Comparison of ENCODE assay signal across 9 cellular contexts in the genomic region with DNA sequence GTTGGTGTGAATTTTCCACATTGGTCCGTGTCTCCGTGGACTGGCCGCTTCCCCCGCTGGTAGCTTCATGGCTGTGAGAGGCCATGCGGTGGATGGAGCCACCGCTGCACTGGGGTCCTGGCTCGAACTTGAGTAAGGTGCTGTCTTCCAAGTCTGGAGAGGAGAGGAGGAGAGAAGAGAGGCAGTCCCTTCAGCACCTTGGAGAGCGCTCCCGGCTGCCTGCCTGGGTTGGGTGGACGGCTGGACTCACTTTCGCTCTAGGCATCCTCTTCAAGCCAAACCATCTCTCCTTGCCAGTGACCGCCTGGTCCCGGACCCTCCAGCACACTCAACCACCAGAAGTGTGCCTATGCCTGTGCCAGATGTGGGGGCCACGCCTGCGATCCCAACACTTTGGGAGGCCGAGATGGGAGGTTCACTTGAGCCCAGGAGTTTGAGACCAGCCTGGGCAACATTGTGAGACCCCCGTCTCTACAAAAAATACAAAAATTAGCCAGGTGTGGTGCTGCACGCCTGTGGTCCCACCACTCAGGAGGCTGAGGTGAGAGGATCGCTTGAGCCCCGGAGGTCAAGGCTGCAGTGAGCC. TPM values are rescaled to one million over a fixed set of nuclear protein-coding genes. Genes with fewer than 3 reads are reported as not detected.
DNase-seq lines count a peak whose midpoint lies in the region; ATAC-seq, FAIRE-seq and TF ChIP-seq lines count a peak whose summit lies in the region.
"Had no signal": no experiment of that assay in that cellular context is flagged by ENCODE, and none has a peak within 500 bp of the region (broad histone marks: within the 10 kb centered on the region; RNA-seq: fewer than 3 reads in every experiment).

No MANE protein-coding gene starts in this region.

- H3K36me3 ChIP-seq in GM23248 (ENCODE audit: low read depth) (no peaks in the 10 kb centered on the region), brain microvascular endothelial cell (replicated peaks) (no peaks in the 10 kb centered on the region), liver (ENCODE audit: control insufficient read depth in 4 of 4, insufficient read depth in 3 of 4, low read depth in 1 of 4, low read length in 3 of 4) (no peaks in the 10 kb centered on the region)
- H3K36me3 ChIP-seq: upper lobe of left lung had no signal

- H3K4me3 ChIP-seq in GM23248 (no peak overlapping the region), brain microvascular endothelial cell (ENCODE audit: low read depth, low read length) (no peak overlapping the region), liver (ENCODE audit: low read depth in 1 of 3, low read length in 3 of 3) (no peak overlapping the region)
- H3K4me3 ChIP-seq: upper lobe of left lung had no signal

- H3K9me2 ChIP-seq in GM23248 (ENCODE audit: insufficient read depth), result no peaks in the 10 kb centered on the region

- ATAC-seq in HG03521 (IDR thresholded peaks at IDR 0.05; ENCODE audit: unreplicated experiment), result no peak

- no peaks in the 10 kb centered on the region for H3K79me2 ChIP-seq in GM23248 (ENCODE audit: insufficient read depth)

- H3F3A ChIP-seq in GM23248 (ENCODE audit: insufficient read depth), result no peaks in the 10 kb centered on the region

- TF ChIP-seq RAD21 in liver (IDR thresholded peaks at IDR 0.05), result no peak

- no peaks in the 10 kb centered on the region for H3K4me1 ChIP-seq in GM23248 (ENCODE audit: insufficient read depth)
- H3K4me1 ChIP-seq in liver (ENCODE audit: control insufficient read depth in 4 of 4, insufficient read depth in 4 of 4, low read length in 3 of 4), result no peaks in the 10 kb centered on the region

- DNase-seq in GM23248, result peak; percentile 74
- peak; percentile 67 for DNase-seq in RPMI8226
- DNase-seq in brain microvascular endothelial cell, result peak; percentile 64
- peak; percentile 77 for DNase-seq in urothelium cell line (ENCODE audit: low spot score)
- DNase-seq in NCI-H524 (lab: John Stamatoyannopoulos, UW), result no peak
- no peak for DNase-seq in DMS79 (lab: John Stamatoyannopoulos, UW)
- DNase-seq: upper lobe of left lung had no signal

- no peak for FAIRE-seq in urothelium cell line (lab: Jason Lieb, UNC)

- H3K27ac ChIP-seq in GM23248 (no peak overlapping the region), brain microvascular endothelial cell (no peak overlapping the region), liver (ENCODE audit: low read depth in 1 of 2, low read length in 2 of 2) (no peak overlapping the region)
- H3K27ac ChIP-seq: upper lobe of left lung had no signal

- H3K9me3 ChIP-seq in GM23248 (ENCODE audit: low read depth) (no peaks in the 10 kb centered on the region), liver (ENCODE audit: control insufficient read depth in 4 of 4, low read length in 3 of 4) (no peaks in the 10 kb centered on the region)
- H3K9me3 ChIP-seq: upper lobe of left lung had no signal

- H3K4me2 ChIP-seq in GM23248 (ENCODE audit: unreplicated experiment), result no peak overlapping the region

- H3K9ac ChIP-seq in GM23248 (no peak overlapping the region), liver (ENCODE audit: low read depth in 1 of 2, low read length in 2 of 2) (no peak overlapping the region)

- peaks cover 32% of the 10 kb centered on the region for H3K27me3 ChIP-seq in GM23248 (replicated peaks; ENCODE audit: insufficient read depth)
- H3K27me3 ChIP-seq in brain microvascular endothelial cell (replicated peaks), result peaks cover 29% of the 10 kb centered on the region
- H3K27me3 ChIP-seq in liver (ENCODE audit: control insufficient read depth in 4 of 4, insufficient read depth in 4 of 4, low read length in 3 of 4), result peaks cover 0 to 9% (median 1%) of the 10 kb centered on the region in 4 donors

- no peak for TF ChIP-seq CTCF in brain microvascular endothelial cell (IDR thresholded peaks at IDR 0.05; ENCODE audit: low read depth, low read length, missing control alignments)
- TF ChIP-seq CTCF in liver (IDR thresholded peaks at IDR 0.05; ENCODE audit: low read depth, low read length, missing input control), result no peak

- WGBS in GM23248 (ENCODE audit: low coverage in 1 of 2, low lambda C conversion rate in 2 of 2, missing lambda C conversion rate in 2 of 2), 2 experiments, result 28 to 30% methylated on average over 16 to 20 of the region's 20 CpGs
- WGBS in liver, result 43% methylated on average over 20 of the region's 20 CpGs

- H4K20me1 ChIP-seq in GM23248 (ENCODE audit: insufficient read depth), result no peaks in the 10 kb centered on the region

- in situ Hi-C loops in GM23248 (cut with MboI) (no loop called here), brain microvascular endothelial cell (cut with HindIII; ENCODE audit: low pct_ligation_motif_present, low sequenced_read_pairs) (no loop called here)

- no peak overlapping the region for H2AFZ ChIP-seq in GM23248

TF ChIP-seq in liver, 16 proteins besides CTCF, POLR2A, EP300 and RAD21:
- TF ChIP-seq HNF4A (conservative IDR thresholded peaks at IDR 0.05) (no peak), REST (IDR thresholded peaks at IDR 0.05) (peak; percentile 99)

RNA-seq across cellular contexts. Expression of gene JPH3, which starts 6.2 kb away (rescaled TPM):
- total RNA-seq in GM23248 (2014; rRNA removed; shearing (Covaris generic)), result not detected in 2 replicates
- polyA plus RNA-seq in GM23248 (2016; fragmentation: Nextera tagmentation; extraction: Ambion mirVana) (not detected in 2 replicates), liver (under 1 TPM; 0.02 to 0.06 TPM)
- under 1 TPM; under 0.01 to 0.09 TPM for total RNA-seq in liver

Comparison
In these comparisons a context has a peak if more than half of its experiments do, and no peak if none do; other contexts are left out.
1. DNase-seq: peak in GM23248 (single experiment), RPMI8226 (single experiment), brain microvascular endothelial cell (single experiment) and urothelium cell line (single experiment); none in NCI-H524 (0 of 2) and DMS79 (single experiment).